27 cellular contexts compared by ENCODE assay signal in genomic region chr6:93021235-93021909, GRCh38.
DNase-seq lines count a peak whose midpoint lies in the region; ATAC-seq, FAIRE-seq and TF ChIP-seq lines count a peak whose summit lies in the region.
"Had no signal": no experiment of that assay in that cellular context is flagged by ENCODE, and none has a peak within 500 bp of the region (broad histone marks: within the 10 kb centered on the region; RNA-seq: fewer than 3 reads in every experiment).

No MANE protein-coding gene starts in this region.

- no peak for FAIRE-seq in H1 (lab: Jason Lieb, UNC)
- no peak for FAIRE-seq in small intestine (lab: Jason Lieb, UNC)
- FAIRE-seq: keratinocyte had no signal

- no peak for TF ChIP-seq RAD21 in H1 (IDR thresholded peaks at IDR 0.05 in 1 of 2, conservative IDR thresholded peaks at IDR 0.05 in 1 of 2; ENCODE audit: low read depth in 2 of 2, low read length in 2 of 2)

- H2BK12ac ChIP-seq in H1 (ENCODE audit: low read depth, low read length): no peak overlapping the region

- no peaks in the 10 kb centered on the region for H3K36me3 Mint-ChIP-seq in activated CD4-positive, alpha-beta T cell treated with anti-CD3 and anti-CD28 coated beads, Interleukin-2, amount 10 ng/mL, durations not matched to agents 7 days and 5 days (ENCODE audit: low read depth)
- no peaks in the 10 kb centered on the region for H3K36me3 Mint-ChIP-seq in CD8-positive, alpha-beta memory T cell
- H3K36me3 Mint-ChIP-seq: IgD-negative memory B cell; stimulated activated effector memory CD8-positive, alpha-beta T cell treated with anti-CD3 and anti-CD28 coated beads, Interleukin-12 subunit alpha, Interleukin-12 subunit beta, amount 100 ng/mL, for 72 hours had no signal

- no peak overlapping the region for H2BK15ac ChIP-seq in H1 (ENCODE audit: low read length)

- H4K91ac ChIP-seq in H1 (replicated peaks; ENCODE audit: insufficient read length, low read length): no peak overlapping the region

- no peak overlapping the region for H3K4me2 ChIP-seq in H1 (ENCODE audit: insufficient read depth in 1 of 2, low read depth in 2 of 2, low read length in 2 of 2)
- H3K4me2 ChIP-seq: BLaER1 treated with 17β-estradiol and CSF1 and Interleukin-3, amounts not matched to agents 10 nM and 100 nM; PC-9 had no signal

- H4K20me1 ChIP-seq in H1 (replicated peaks in 1 of 2; ENCODE audit: control insufficient read depth in 1 of 2, insufficient read depth in 2 of 2, low read length in 2 of 2): no peaks in the 10 kb centered on the region
- H4K20me1 ChIP-seq: BLaER1 treated with 17β-estradiol and CSF1 and Interleukin-3, amounts not matched to agents 10 nM and 100 nM had no signal

- H2AFZ ChIP-seq in H1 (ENCODE audit: low read length): 0 out of 2 replicates have a peak overlapping the region, but pooled peaks have one; percentile 64
- H2AFZ ChIP-seq: GM23248, PC-9 had no signal

- no peak for TF ChIP-seq CTCF in H1 (IDR thresholded peaks at IDR 0.05; ENCODE audit: control extremely low read depth in 1 of 3, insufficient read depth in 1 of 3, low read depth in 1 of 3, low read length in 3 of 3)

- H3K4me3 Mint-ChIP-seq in activated CD4-positive, alpha-beta T cell treated with anti-CD3 and anti-CD28 coated beads, Interleukin-2, amount 10 ng/mL, durations not matched to agents 7 days and 5 days: no peak overlapping the region
- no peak overlapping the region for H3K4me3 Mint-ChIP-seq in CD8-positive, alpha-beta memory T cell
- H3K4me3 Mint-ChIP-seq: stimulated activated effector memory CD8-positive, alpha-beta T cell treated with anti-CD3 and anti-CD28 coated beads, Interleukin-12 subunit alpha, Interleukin-12 subunit beta, amount 100 ng/mL, for 72 hours had no signal

- H3K27me3 ChIP-seq in H1 (replicated peaks in 1 of 4; ENCODE audit: control insufficient read depth in 3 of 4, extremely low read depth in 1 of 4, insufficient read depth in 3 of 4, low read length in 3 of 4) (no peaks in the 10 kb centered on the region), small intestine (ENCODE audit: control insufficient read depth in 2 of 2, insufficient read depth in 2 of 2, low read length in 2 of 2) (no peaks in the 10 kb centered on the region)
- no peaks in the 10 kb centered on the region for H3K27me3 ChIP-seq in CD8-positive, alpha-beta memory T cell (ENCODE audit: insufficient read depth, low read length, poor library complexity, severe bottlenecking)
- H3K27me3 ChIP-seq: BLaER1 treated with 17β-estradiol and CSF1 and Interleukin-3, amounts not matched to agents 10 nM and 100 nM; body of pancreas had no signal

- peaks cover 3% of the 10 kb centered on the region for H3K9me3 Mint-ChIP-seq in activated CD4-positive, alpha-beta T cell treated with anti-CD3 and anti-CD28 coated beads, Interleukin-2, amount 10 ng/mL, durations not matched to agents 7 days and 5 days
- peaks cover 4 to 17% (median 7%) of the 10 kb centered on the region in 5 donors for H3K9me3 Mint-ChIP-seq in CD8-positive, alpha-beta memory T cell

- 93% methylated on average over 7 of the region's 7 CpGs; no CpG with 5 or more reads in 1 of the 2 experiments for whole genome bisulfite sequencing in H1 (ENCODE audit: extremely low coverage in 1 of 2, insufficient coverage in 1 of 2, insufficient read length in 1 of 2, insufficient replicate concordance in 2 of 2, low coverage in 1 of 2, low lambda C conversion rate in 2 of 2, missing lambda C conversion rate in 1 of 2), 2 experiments
- 69 to 74% (median 72%) methylated on average over 7 of the region's 7 CpGs for WGBS in small intestine, 3 donors

- no peak overlapping the region for H2BK5ac ChIP-seq in H1 (ENCODE audit: low read depth, low read length)

- H3K27ac Mint-ChIP-seq in activated CD4-positive, alpha-beta T cell treated with anti-CD3 and anti-CD28 coated beads, Interleukin-2, amount 10 ng/mL, durations not matched to agents 7 days and 5 days: no peak overlapping the region
- H3K27ac Mint-ChIP-seq in CD8-positive, alpha-beta memory T cell: no peak overlapping the region
- H3K27ac Mint-ChIP-seq: IgD-negative memory B cell; stimulated activated effector memory CD8-positive, alpha-beta T cell treated with anti-CD3 and anti-CD28 coated beads, Interleukin-12 subunit alpha, Interleukin-12 subunit beta, amount 100 ng/mL, for 72 hours had no signal

- TF ChIP-seq POLR2A in H1 (IDR thresholded peaks at IDR 0.05; ENCODE audit: control extremely low read depth in 1 of 2, low read depth in 2 of 2, low read length in 2 of 2): no peak

- H3K9me3 ChIP-seq in H1 (ENCODE audit: insufficient read depth in 2 of 2, low read depth in 1 of 2, low read length in 1 of 2) (peaks cover 0 to 3% of the 10 kb centered on the region in 2 experiments; a peak in 2 of 4 replicates), small intestine (ENCODE audit: control insufficient read depth, low read depth) (no peaks in the 10 kb centered on the region)
- no peaks in the 10 kb centered on the region for H3K9me3 ChIP-seq in CD8-positive, alpha-beta memory T cell (ENCODE audit: low read length)
- H3K9me3 ChIP-seq: body of pancreas, lower lobe of right lung had no signal

- CTCF ChIA-PET in H1 (lab: Charles Lee; ENCODE audit: partially characterized antibody): interaction anchor here (0.7 to 1.7 kb wide), 4 partner anchors 15 to 252 kb away, joined by 3 to 7 read pairs (median 4); no protein-coding TSS in a partner anchor
- CTCF ChIA-PET in activated CD4-positive, alpha-beta T cell treated with anti-CD3 and anti-CD28 coated beads, Interleukin-2, amount 10 ng/mL, durations not matched to agents 7 days and 5 days (lab: Charles Lee): no interaction called here
- CTCF ChIA-PET in CD8-positive, alpha-beta memory T cell (lab: Charles Lee): no interaction called here

- no peaks in the 10 kb centered on the region for H3K23me2 ChIP-seq in H1 (ENCODE audit: low read depth, low read length)

- no peaks in the 10 kb centered on the region for H3K79me1 ChIP-seq in H1 (ENCODE audit: low read depth, low read length)

- no peak overlapping the region for H3K4ac ChIP-seq in H1 (replicated peaks; ENCODE audit: insufficient read length, low read depth, low read length)

- no peak overlapping the region for H3K23ac ChIP-seq in H1 (ENCODE audit: insufficient read length)

- H3K4me1 ChIP-seq in H1 (replicated peaks in 1 of 4; ENCODE audit: control insufficient read depth in 3 of 4, insufficient read depth in 4 of 4, low read length in 3 of 4): no peaks in the 10 kb centered on the region
- H3K4me1 ChIP-seq in small intestine (ENCODE audit: control insufficient read depth in 2 of 2, insufficient read depth in 1 of 2, low read depth in 1 of 2, low read length in 1 of 2): no peaks in the 10 kb centered on the region
- H3K4me1 ChIP-seq in CD8-positive, alpha-beta memory T cell (ENCODE audit: insufficient read depth, low read length): no peaks in the 10 kb centered on the region
- H3K4me1 ChIP-seq: body of pancreas, lower lobe of right lung had no signal

- no peaks in the 10 kb centered on the region for H3K27me3 Mint-ChIP-seq in activated CD4-positive, alpha-beta T cell treated with anti-CD3 and anti-CD28 coated beads, Interleukin-2, amount 10 ng/mL, durations not matched to agents 7 days and 5 days
- no peaks in the 10 kb centered on the region for H3K27me3 Mint-ChIP-seq in CD8-positive, alpha-beta memory T cell
- H3K27me3 Mint-ChIP-seq: IgD-negative memory B cell had no signal

- H2BK120ac ChIP-seq in H1 (replicated peaks; ENCODE audit: low read depth, low read length): no peak overlapping the region

- no peak overlapping the region for H3K18ac ChIP-seq in H1 (ENCODE audit: extremely low read depth, low read length)

- no peak overlapping the region for H3K56ac ChIP-seq in H1 (replicated peaks; ENCODE audit: insufficient read length, low read depth, low read length)

- H4K8ac ChIP-seq in H1 (ENCODE audit: extremely low read depth, insufficient read depth, low read length): no peak overlapping the region

- H3K9ac ChIP-seq in H1 (replicated peaks in 1 of 4; ENCODE audit: extremely low read depth in 1 of 4, low read depth in 3 of 4, low read length in 3 of 4): no peak overlapping the region
- H3K9ac ChIP-seq: BLaER1 treated with 17β-estradiol and CSF1 and Interleukin-3, amounts not matched to agents 10 nM and 100 nM; GM23248 had no signal

- H3K36me3 ChIP-seq in H1 (ENCODE audit: control insufficient read depth in 2 of 4, insufficient read depth in 4 of 4, low read length in 3 of 4) (no peaks in the 10 kb centered on the region), small intestine (ENCODE audit: control insufficient read depth in 2 of 2, insufficient read depth in 2 of 2, low read length in 2 of 2) (no peaks in the 10 kb centered on the region)
- H3K36me3 ChIP-seq in CD8-positive, alpha-beta memory T cell (ENCODE audit: insufficient read depth, low read length): no peaks in the 10 kb centered on the region
- H3K36me3 ChIP-seq: BLaER1 treated with 17β-estradiol and CSF1 and Interleukin-3, amounts not matched to agents 10 nM and 100 nM; lower lobe of right lung had no signal

- POLR2A ChIA-PET in H1 (lab: Charles Lee; ENCODE audit: partially characterized antibody): no interaction called here
- POLR2A ChIA-PET in activated CD4-positive, alpha-beta T cell treated with anti-CD3 and anti-CD28 coated beads, Interleukin-2, amount 10 ng/mL, durations not matched to agents 7 days and 5 days (lab: Charles Lee): no interaction called here
- POLR2A ChIA-PET in CD8-positive, alpha-beta memory T cell (lab: Charles Lee): no interaction called here

- H3K79me2 ChIP-seq in H1 (ENCODE audit: control insufficient read depth in 1 of 2, insufficient read depth in 2 of 2, low read length in 2 of 2): no peaks in the 10 kb centered on the region

- H3K4me1 Mint-ChIP-seq in activated CD4-positive, alpha-beta T cell treated with anti-CD3 and anti-CD28 coated beads, Interleukin-2, amount 10 ng/mL, durations not matched to agents 7 days and 5 days: no peaks in the 10 kb centered on the region
- H3K4me1 Mint-ChIP-seq in CD8-positive, alpha-beta memory T cell: no peaks in the 10 kb centered on the region
- H3K4me1 Mint-ChIP-seq: IgD-negative memory B cell; stimulated activated effector memory CD8-positive, alpha-beta T cell treated with anti-CD3 and anti-CD28 coated beads, Interleukin-12 subunit alpha, Interleukin-12 subunit beta, amount 100 ng/mL, for 72 hours had no signal

- DNase-seq in D341Med (ENCODE audit: low spot score) (peak; percentile 63), NCI-H1694 (lab: John Stamatoyannopoulos, UW) (peak; percentile 12), NCI-H748 (lab: John Stamatoyannopoulos, UW; ENCODE audit: unreplicated experiment) (peak; percentile 58), H1 (ENCODE audit: low read depth in 1 of 2, low spot score in 2 of 2) (no peak), small intestine (no peak)
- no peak for DNase-seq in activated CD4-positive, alpha-beta T cell treated with anti-CD3 and anti-CD28 coated beads, Interleukin-2, amount 10 ng/mL, durations not matched to agents 7 days and 5 days
- DNase-seq in CD8-positive, alpha-beta memory T cell: no peak
- DNase-seq: activated CD8-positive, alpha-beta memory T cell treated with anti-CD3 and anti-CD28 coated beads, Interleukin-2, amount 50 U/mL, for 48 hours; body of pancreas; effector CD8-positive, alpha-beta T cell; EL; foreskin melanocyte; GM23248; hippocampal formation; lower lobe of right lung; NCI-H187; NCI-H526; PC-9; SHP77 treated with DMSO at 0.1 percent for 48 hours; stimulated activated CD4-positive, alpha-beta T cell treated with anti-CD3 and anti-CD28 coated beads, Interleukin-2, amount 100 ng/mL, for 24 hours; T-helper 1 cell had no signal

- H2BK20ac ChIP-seq in H1 (ENCODE audit: low read length): no peak overlapping the region

- H3K14ac ChIP-seq in H1 (ENCODE audit: insufficient read length): no peak overlapping the region

- H3K4me3 ChIP-seq in H1 (ENCODE audit: extremely low read depth in 1 of 4, insufficient read depth in 2 of 4, low read depth in 3 of 4, low read length in 4 of 4) (no peak overlapping the region), small intestine (ENCODE audit: low read depth in 1 of 2, low read length in 2 of 2) (no peak overlapping the region)
- no peak overlapping the region for H3K4me3 ChIP-seq in CD8-positive, alpha-beta memory T cell (ENCODE audit: low read length)
- H3K4me3 ChIP-seq: BLaER1 treated with 17β-estradiol and CSF1 and Interleukin-3, amounts not matched to agents 10 nM and 100 nM; body of pancreas; GM23248; lower lobe of right lung; PC-9; skin epidermis had no signal

- TF ChIP-seq EP300 in H1 (IDR thresholded peaks at IDR 0.05; ENCODE audit: borderline replicate concordance in 1 of 2, low read depth in 2 of 2, low read length in 2 of 2): no peak

- no peak overlapping the region for H2AK5ac ChIP-seq in H1 (ENCODE audit: low read depth, low read length)

- no peak for ATAC-seq in GM18861 (IDR thresholded peaks at IDR 0.05; ENCODE audit: unreplicated experiment)
- ATAC-seq: body of pancreas; lower lobe of right lung; stimulated activated effector memory CD8-positive, alpha-beta T cell treated with anti-CD3 and anti-CD28 coated beads, Interleukin-12 subunit alpha, Interleukin-12 subunit beta, amount 100 ng/mL, for 72 hours had no signal

- H3K27ac ChIP-seq in H1 (ENCODE audit: low read depth, low read length) (no peak overlapping the region), small intestine (ENCODE audit: low read depth in 1 of 2, low read length in 1 of 2) (no peak overlapping the region)
- no peak overlapping the region for H3K27ac ChIP-seq in CD8-positive, alpha-beta memory T cell (ENCODE audit: low read depth, low read length)
- H3K27ac ChIP-seq: BLaER1 treated with 17β-estradiol and CSF1 and Interleukin-3, amounts not matched to agents 10 nM and 100 nM; body of pancreas; GM23248; lower lobe of right lung; PC-9; skin epidermis had no signal

- no peak overlapping the region for H4K5ac ChIP-seq in H1 (ENCODE audit: insufficient read length, low read depth, low read length)

Comparison
In these comparisons a context has a peak if more than half of its experiments do, and no peak if none do; other contexts are left out.
1. DNase-seq: peak in D341Med (single experiment), NCI-H1694 (single experiment) and NCI-H748 (single experiment); none in H1 (0 of 2), small intestine (single experiment), activated CD4-positive, alpha-beta T cell treated with anti-CD3 and anti-CD28 coated beads, Interleukin-2, amount 10 ng/mL, durations not matched to agents 7 days and 5 days (single experiment) and CD8-positive, alpha-beta memory T cell (0 of 5).